In the genomic region with DNA sequence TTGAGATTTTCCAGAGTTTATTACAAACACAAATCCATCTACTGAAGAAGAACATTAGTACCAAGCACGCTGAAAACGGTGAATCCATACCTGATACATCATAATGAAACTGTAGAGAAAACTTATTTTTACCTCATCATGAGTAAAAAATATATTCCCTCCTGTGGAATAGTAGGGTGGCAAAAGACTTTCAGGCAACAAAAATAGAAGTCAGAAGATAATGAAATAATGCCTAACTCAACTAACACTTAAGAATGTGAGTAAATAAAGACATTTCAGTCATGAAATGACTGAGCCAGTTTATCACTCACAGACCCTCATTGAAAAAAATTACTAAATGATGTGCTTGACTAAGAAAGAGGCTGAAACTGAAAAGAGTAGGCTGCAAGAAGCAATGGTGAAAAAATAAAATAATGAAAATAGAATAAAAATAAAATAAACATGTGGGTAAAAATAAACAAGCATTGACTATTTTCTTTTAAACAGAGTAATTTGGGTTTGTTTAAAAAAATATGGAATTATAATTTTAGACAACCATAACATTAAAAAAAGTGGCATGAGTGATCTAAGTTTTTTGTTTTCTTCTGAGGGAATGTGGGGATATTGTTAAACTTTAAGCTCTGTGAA, we compare ENCODE assay signal across 1 cellular context.
A peak's percentile ranks its signal among the peaks of the same experiment; 100 is the strongest.
TF ChIP-seq lines count a peak whose summit lies in the region.

No MANE protein-coding gene starts in this region.

TF ChIP-seq in GM12878, 131 proteins besides CTCF, POLR2A, EP300 and RAD21 (continued from another document and continues in another):
- TF ChIP-seq IRF3 (IDR thresholded peaks at IDR 0.05) (no peak), E2F4 (IDR thresholded peaks at IDR 0.05; ENCODE audit: low read depth, low read length) (no peak), MTA3 (IDR thresholded peaks at IDR 0.05; ENCODE audit: borderline replicate concordance, low read length) (peak; percentile 99), HSF1 (IDR thresholded peaks at IDR 0.05; ENCODE audit: low read depth, low read length) (no peak), ZNF217 (IDR thresholded peaks at IDR 0.05) (peak; percentile 97), ZSCAN29 (IDR thresholded peaks at IDR 0.05) (no peak), TCF7 (IDR thresholded peaks at IDR 0.05; ENCODE audit: borderline replicate concordance) (peak; percentile 80), HDAC6 (IDR thresholded peaks at IDR 0.05; ENCODE audit: unreplicated experiment) (no peak), PAX8 (IDR thresholded peaks at IDR 0.05) (no peak), ETV6 (conservative IDR thresholded peaks at IDR 0.05 in 1 of 2, IDR thresholded peaks at IDR 0.05 in 1 of 2; ENCODE audit: borderline replicate concordance in 1 of 2, low read depth in 1 of 2) (peak in 1 of 2 experiments; percentile 64; a peak in 1 of 4 replicates), EGR1 (IDR thresholded peaks at IDR 0.05; ENCODE audit: borderline replicate concordance in 1 of 2, low read depth in 2 of 2, low read length in 2 of 2) (no peak), SP1 (IDR thresholded peaks at IDR 0.05; ENCODE audit: low read depth, low read length) (no peak), MEF2A (IDR thresholded peaks at IDR 0.05; ENCODE audit: insufficient read depth, low read depth, low read length) (peak; percentile 99), TAF1 (IDR thresholded peaks at IDR 0.05; ENCODE audit: borderline replicate concordance, low read depth, low read length) (no peak), NR2C1 (IDR thresholded peaks at IDR 0.05) (no peak), LARP7 (IDR thresholded peaks at IDR 0.05) (no peak), MEF2B (IDR thresholded peaks at IDR 0.05; ENCODE audit: partially characterized antibody, poor library complexity, severe bottlenecking) (peak; percentile 98), TBL1XR1 (IDR thresholded peaks at IDR 0.05; ENCODE audit: low read depth, low read length) (peak; percentile 93), NFIC (IDR thresholded peaks at IDR 0.05; ENCODE audit: low read depth, low read length) (peak; percentile 100), CEBPB (IDR thresholded peaks at IDR 0.05; ENCODE audit: borderline replicate concordance in 1 of 2, low read depth in 2 of 2, low read length in 2 of 2) (peak in 1 of 2 experiments; percentile 97; a peak in 1 of 4 replicates), GATAD2B (conservative IDR thresholded peaks at IDR 0.05; ENCODE audit: low read depth) (peak; percentile 82), NRF1 (conservative IDR thresholded peaks at IDR 0.05; ENCODE audit: low read depth, low read length) (no peak), RUNX3 (IDR thresholded peaks at IDR 0.05; ENCODE audit: low read length) (peak; percentile 90), NR2C2 (IDR thresholded peaks at IDR 0.05; ENCODE audit: borderline replicate concordance, control insufficient read depth, insufficient read length, low read depth) (no peak), ZNF622 (IDR thresholded peaks at IDR 0.05) (no peak), PAX5 (IDR thresholded peaks at IDR 0.05; ENCODE audit: borderline replicate concordance, low read depth, low read length) (no peak; the same call in 1 of the 2 replicates), DPF2 (IDR thresholded peaks at IDR 0.05) (peak; percentile 95), SUPT20H (IDR thresholded peaks at IDR 0.05; ENCODE audit: borderline replicate concordance, control insufficient read depth, low read depth, low read length) (no peak), IKZF2 (IDR thresholded peaks at IDR 0.05) (peak; percentile 99), CHD4 (IDR thresholded peaks at IDR 0.05) (no peak), TCF12 (IDR thresholded peaks at IDR 0.05; ENCODE audit: low read depth, low read length) (no peak), ZNF24 (IDR thresholded peaks at IDR 0.05) (peak; percentile 91), SMAD5 (IDR thresholded peaks at IDR 0.05; ENCODE audit: low read depth) (no peak), KDM1A (IDR thresholded peaks at IDR 0.05; ENCODE audit: borderline replicate concordance) (no peak), STAT1 (conservative IDR thresholded peaks at IDR 0.05) (no peak), ZNF384 (IDR thresholded peaks at IDR 0.05; ENCODE audit: borderline replicate concordance, low read depth, low read length) (peak; percentile 79), EED (IDR thresholded peaks at IDR 0.05; ENCODE audit: low read depth) (peak; percentile 67; the same call in 1 of the 2 replicates), KAT2A (conservative IDR thresholded peaks at IDR 0.05; ENCODE audit: control insufficient read depth, low read depth, low read length) (no peak), SUZ12 (IDR thresholded peaks at IDR 0.05; ENCODE audit: unreplicated experiment) (no peak), ZBTB4 (CRISPR knock-in tag; IDR thresholded peaks at IDR 0.05) (no peak), USF2 (IDR thresholded peaks at IDR 0.05; ENCODE audit: borderline replicate concordance, low read depth, low read length) (no peak), GABPA (IDR thresholded peaks at IDR 0.05; ENCODE audit: low read depth) (peak; percentile 73; the same call in 1 of the 2 replicates), NR2F1 (conservative IDR thresholded peaks at IDR 0.05) (peak; percentile 51), POLR2AphosphoS2 (IDR thresholded peaks at IDR 0.05; ENCODE audit: low read depth, low read length) (no peak)
- TF ChIP-seq, protein P1, sequence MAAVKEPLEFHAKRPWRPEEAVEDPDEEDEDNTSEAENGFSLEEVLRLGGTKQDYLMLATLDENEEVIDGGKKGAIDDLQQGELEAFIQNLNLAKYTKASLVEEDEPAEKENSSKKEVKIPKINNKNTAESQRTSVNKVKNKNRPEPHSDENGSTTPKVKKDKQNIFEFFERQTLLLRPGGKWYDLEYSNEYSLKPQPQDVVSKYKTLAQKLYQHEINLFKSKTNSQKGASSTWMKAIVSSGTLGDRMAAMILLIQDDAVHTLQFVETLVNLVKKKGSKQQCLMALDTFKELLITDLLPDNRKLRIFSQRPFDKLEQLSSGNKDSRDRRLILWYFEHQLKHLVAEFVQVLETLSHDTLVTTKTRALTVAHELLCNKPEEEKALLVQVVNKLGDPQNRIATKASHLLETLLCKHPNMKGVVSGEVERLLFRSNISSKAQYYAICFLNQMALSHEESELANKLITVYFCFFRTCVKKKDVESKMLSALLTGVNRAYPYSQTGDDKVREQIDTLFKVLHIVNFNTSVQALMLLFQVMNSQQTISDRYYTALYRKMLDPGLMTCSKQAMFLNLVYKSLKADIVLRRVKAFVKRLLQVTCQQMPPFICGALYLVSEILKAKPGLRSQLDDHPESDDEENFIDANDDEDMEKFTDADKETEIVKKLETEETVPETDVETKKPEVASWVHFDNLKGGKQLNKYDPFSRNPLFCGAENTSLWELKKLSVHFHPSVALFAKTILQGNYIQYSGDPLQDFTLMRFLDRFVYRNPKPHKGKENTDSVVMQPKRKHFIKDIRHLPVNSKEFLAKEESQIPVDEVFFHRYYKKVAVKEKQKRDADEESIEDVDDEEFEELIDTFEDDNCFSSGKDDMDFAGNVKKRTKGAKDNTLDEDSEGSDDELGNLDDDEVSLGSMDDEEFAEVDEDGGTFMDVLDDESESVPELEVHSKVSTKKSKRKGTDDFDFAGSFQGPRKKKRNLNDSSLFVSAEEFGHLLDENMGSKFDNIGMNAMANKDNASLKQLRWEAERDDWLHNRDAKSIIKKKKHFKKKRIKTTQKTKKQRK (IDR thresholded peaks at IDR 0.05; ENCODE audit: low read depth, low read length), result no peak
- TF ChIP-seq, protein P2, sequence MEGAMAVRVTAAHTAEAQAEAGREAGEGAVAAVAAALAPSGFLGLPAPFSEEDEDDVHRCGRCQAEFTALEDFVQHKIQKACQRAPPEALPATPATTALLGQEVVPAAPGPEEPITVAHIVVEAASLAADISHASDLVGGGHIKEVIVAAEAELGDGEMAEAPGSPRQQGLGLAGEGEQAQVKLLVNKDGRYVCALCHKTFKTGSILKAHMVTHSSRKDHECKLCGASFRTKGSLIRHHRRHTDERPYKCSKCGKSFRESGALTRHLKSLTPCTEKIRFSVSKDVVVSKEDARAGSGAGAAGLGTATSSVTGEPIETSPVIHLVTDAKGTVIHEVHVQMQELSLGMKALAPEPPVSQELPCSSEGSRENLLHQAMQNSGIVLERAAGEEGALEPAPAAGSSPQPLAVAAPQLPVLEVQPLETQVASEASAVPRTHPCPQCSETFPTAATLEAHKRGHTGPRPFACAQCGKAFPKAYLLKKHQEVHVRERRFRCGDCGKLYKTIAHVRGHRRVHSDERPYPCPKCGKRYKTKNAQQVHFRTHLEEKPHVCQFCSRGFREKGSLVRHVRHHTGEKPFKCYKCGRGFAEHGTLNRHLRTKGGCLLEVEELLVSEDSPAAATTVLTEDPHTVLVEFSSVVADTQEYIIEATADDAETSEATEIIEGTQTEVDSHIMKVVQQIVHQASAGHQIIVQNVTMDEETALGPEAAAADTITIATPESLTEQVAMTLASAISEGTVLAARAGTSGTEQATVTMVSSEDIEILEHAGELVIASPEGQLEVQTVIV (IDR thresholded peaks at IDR 0.05; ENCODE audit: borderline replicate concordance, partially characterized antibody), result no peak
- TF ChIP-seq, protein P3, sequence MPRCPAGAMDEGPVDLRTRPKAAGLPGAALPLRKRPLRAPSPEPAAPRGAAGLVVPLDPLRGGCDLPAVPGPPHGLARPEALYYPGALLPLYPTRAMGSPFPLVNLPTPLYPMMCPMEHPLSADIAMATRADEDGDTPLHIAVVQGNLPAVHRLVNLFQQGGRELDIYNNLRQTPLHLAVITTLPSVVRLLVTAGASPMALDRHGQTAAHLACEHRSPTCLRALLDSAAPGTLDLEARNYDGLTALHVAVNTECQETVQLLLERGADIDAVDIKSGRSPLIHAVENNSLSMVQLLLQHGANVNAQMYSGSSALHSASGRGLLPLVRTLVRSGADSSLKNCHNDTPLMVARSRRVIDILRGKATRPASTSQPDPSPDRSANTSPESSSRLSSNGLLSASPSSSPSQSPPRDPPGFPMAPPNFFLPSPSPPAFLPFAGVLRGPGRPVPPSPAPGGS (IDR thresholded peaks at IDR 0.05; ENCODE audit: borderline replicate concordance, insufficient read depth, low read depth, low read length, poor library complexity, severe bottlenecking), result peak; percentile 84
- TF ChIP-seq, protein P4, sequence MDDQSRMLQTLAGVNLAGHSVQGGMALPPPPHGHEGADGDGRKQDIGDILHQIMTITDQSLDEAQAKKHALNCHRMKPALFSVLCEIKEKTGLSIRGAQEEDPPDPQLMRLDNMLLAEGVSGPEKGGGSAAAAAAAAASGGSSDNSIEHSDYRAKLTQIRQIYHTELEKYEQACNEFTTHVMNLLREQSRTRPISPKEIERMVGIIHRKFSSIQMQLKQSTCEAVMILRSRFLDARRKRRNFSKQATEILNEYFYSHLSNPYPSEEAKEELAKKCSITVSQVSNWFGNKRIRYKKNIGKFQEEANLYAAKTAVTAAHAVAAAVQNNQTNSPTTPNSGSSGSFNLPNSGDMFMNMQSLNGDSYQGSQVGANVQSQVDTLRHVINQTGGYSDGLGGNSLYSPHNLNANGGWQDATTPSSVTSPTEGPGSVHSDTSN (IDR thresholded peaks at IDR 0.05; ENCODE audit: insufficient replicate concordance, low read depth, low read length), result no peak
